ENCODE assay signal across 1 cellular context in genomic region chr17:48335858-48336500, GRCh38.
TF ChIP-seq lines count a peak whose summit lies in the region.

No MANE protein-coding gene starts in this region.

TF ChIP-seq in HEK293, 187 proteins besides CTCF, POLR2A, EP300 and RAD21 (continued from another document):
- TF ChIP-seq ZNF488 (tag by site-specific recombination; IDR thresholded peaks at IDR 0.05) (no peak), GLI2 (tag by site-specific recombination; IDR thresholded peaks at IDR 0.05; ENCODE audit: borderline replicate concordance, low read depth) (no peak), SCRT2 (tag by site-specific recombination; IDR thresholded peaks at IDR 0.05) (no peak), ZNF2 (tag by site-specific recombination; IDR thresholded peaks at IDR 0.05) (peak; percentile 18; the same call in 1 of the 2 replicates), ZNF664 (tag by site-specific recombination; IDR thresholded peaks at IDR 0.05) (no peak), ZNF37A (tag by site-specific recombination; IDR thresholded peaks at IDR 0.05) (no peak), ZBTB1 (tag by site-specific recombination; IDR thresholded peaks at IDR 0.05) (no peak), ZNF311 (tag by site-specific recombination; IDR thresholded peaks at IDR 0.05; ENCODE audit: borderline replicate concordance) (no peak), ZNF280C (tag by site-specific recombination; IDR thresholded peaks at IDR 0.05) (no peak), ZNF768 (tag by site-specific recombination; IDR thresholded peaks at IDR 0.05) (no peak), ZNF513 (tag by site-specific recombination; IDR thresholded peaks at IDR 0.05) (peak; percentile 61; the same call in 1 of the 2 replicates), ZBTB6 (tag by site-specific recombination; IDR thresholded peaks at IDR 0.05) (no peak), PRDM2 (tag by site-specific recombination; IDR thresholded peaks at IDR 0.05; ENCODE audit: borderline replicate concordance) (no peak), PRDM6 (tag by site-specific recombination; IDR thresholded peaks at IDR 0.05) (peak; percentile 39), ZBTB8A (tag by site-specific recombination; IDR thresholded peaks at IDR 0.05) (0 out of 2 replicates have a peak, but pooled peaks have one; percentile 13), ZNF521 (tag by site-specific recombination; IDR thresholded peaks at IDR 0.05) (no peak), ZNF654 (tag by site-specific recombination; IDR thresholded peaks at IDR 0.05; ENCODE audit: low read depth) (peak; percentile 82), ELK4 (IDR thresholded peaks at IDR 0.05; ENCODE audit: borderline replicate concordance, low read depth, low read length) (no peak), ZNF580 (tag by site-specific recombination; IDR thresholded peaks at IDR 0.05) (0 out of 2 replicates have a peak, but pooled peaks have one; percentile 49), ZNF558 (tag by site-specific recombination; IDR thresholded peaks at IDR 0.05) (no peak), SCRT1 (tag by site-specific recombination; IDR thresholded peaks at IDR 0.05; ENCODE audit: borderline replicate concordance) (no peak), ZNF19 (tag by site-specific recombination; IDR thresholded peaks at IDR 0.05; ENCODE audit: low read depth) (no peak), OVOL3 (tag by site-specific recombination; IDR thresholded peaks at IDR 0.05) (no peak), ZNF426 (tag by site-specific recombination; IDR thresholded peaks at IDR 0.05) (no peak)
